In the genomic region with DNA sequence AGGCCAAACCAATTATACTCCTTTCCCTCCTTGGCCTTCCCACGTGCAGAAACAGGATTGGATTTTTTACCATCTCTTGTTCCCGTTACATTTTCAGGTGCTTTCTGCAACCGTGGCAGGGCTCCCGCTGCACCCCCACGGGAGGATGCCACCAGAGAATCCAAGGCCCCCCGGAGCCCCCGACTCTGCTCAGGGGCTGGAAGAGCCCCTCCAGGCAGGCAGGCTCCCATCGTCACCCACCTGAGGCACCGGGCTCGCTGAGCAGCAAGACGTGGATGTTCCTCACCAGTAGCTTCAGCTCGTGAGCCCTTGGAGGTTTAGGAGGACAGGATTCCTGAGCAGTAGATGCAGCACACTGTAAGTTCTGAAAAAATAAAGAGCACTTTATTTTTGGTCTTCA, we compare ENCODE assay signal across 15 cellular contexts. TPM values are rescaled to one million over a fixed set of nuclear protein-coding genes. Genes with fewer than 3 reads are reported as not detected.
DNase-seq lines count a peak whose midpoint lies in the region; ATAC-seq lines count a peak whose summit lies in the region.
"Had no signal": no experiment of that assay in that cellular context is flagged by ENCODE, and none has a peak within 500 bp of the region (broad histone marks: within the 10 kb centered on the region; RNA-seq: fewer than 3 reads in every experiment).

No MANE protein-coding gene starts in this region.

- ATAC-seq in central memory CD8-positive, alpha-beta T cell (replicated peaks; ENCODE audit: extremely low read depth, poor library complexity, severe bottlenecking), result no peak
- ATAC-seq in HG02642 (IDR thresholded peaks at IDR 0.05; ENCODE audit: poor library complexity, unreplicated experiment), result no peak
- ATAC-seq: CD8-positive, alpha-beta T cell had no signal

- H3K36me3 Mint-ChIP-seq in central memory CD8-positive, alpha-beta T cell (ENCODE audit: insufficient read depth), result peaks cover 25% of the 10 kb centered on the region

- H3K4me3 Mint-ChIP-seq in central memory CD8-positive, alpha-beta T cell, result no peak overlapping the region
- H3K4me3 Mint-ChIP-seq: CD4-positive, alpha-beta T cell; CD8-positive, alpha-beta T cell had no signal

- no peaks in the 10 kb centered on the region for H3K27me3 Mint-ChIP-seq in central memory CD8-positive, alpha-beta T cell
- H3K27me3 Mint-ChIP-seq: CD4-positive, alpha-beta T cell had no signal

- peak overlapping the region; percentile 13 for H3K27ac Mint-ChIP-seq in central memory CD8-positive, alpha-beta T cell (ENCODE audit: low read depth)
- H3K27ac Mint-ChIP-seq: CD4-positive, alpha-beta T cell; CD8-positive, alpha-beta T cell had no signal

- DNase-seq in central memory CD8-positive, alpha-beta T cell (ENCODE audit: low spot score in 2 of 2), result no peak
- DNase-seq in posterior vena cava (ENCODE audit: low spot score), result peak; percentile 52
- DNase-seq in amniotic stem cell (lab: John Stamatoyannopoulos, UW), result no peak
- DNase-seq in activated T-cell treated with anti-CD3 and anti-CD28 coated beads, Interleukin-2, amount 50 U/mL, for 1 hour, result no peak
- DNase-seq: 8988T; ACHN; BE2C; C1 segment of cervical spinal cord; Caco-2; Calu3; CD4-positive, alpha-beta T cell; CD8-positive, alpha-beta T cell; DMS79 treated with DMSO at 0.1 percent for 48 hours; GF-D8 had no signal

- intact Hi-C loops in posterior vena cava (cut with DNase I), result no loop called here

- H3K9me3 Mint-ChIP-seq in central memory CD8-positive, alpha-beta T cell, result no peaks in the 10 kb centered on the region
- H3K9me3 Mint-ChIP-seq: CD4-positive, alpha-beta T cell; CD8-positive, alpha-beta T cell had no signal

- no peaks in the 10 kb centered on the region for H3K4me1 Mint-ChIP-seq in central memory CD8-positive, alpha-beta T cell

RNA-seq across cellular contexts. Expression of gene PRDM15, which starts 35.2 kb away (rescaled TPM):
- 1 to 10 TPM; 2.9 to 5.0 TPM for total RNA-seq in posterior vena cava

RNA-seq across cellular contexts. Expression of gene C2CD2, which starts 39.5 kb away (rescaled TPM):
- 10 to 100 TPM; 28.0 to 43.1 TPM for total RNA-seq in posterior vena cava
